In the genomic region with DNA sequence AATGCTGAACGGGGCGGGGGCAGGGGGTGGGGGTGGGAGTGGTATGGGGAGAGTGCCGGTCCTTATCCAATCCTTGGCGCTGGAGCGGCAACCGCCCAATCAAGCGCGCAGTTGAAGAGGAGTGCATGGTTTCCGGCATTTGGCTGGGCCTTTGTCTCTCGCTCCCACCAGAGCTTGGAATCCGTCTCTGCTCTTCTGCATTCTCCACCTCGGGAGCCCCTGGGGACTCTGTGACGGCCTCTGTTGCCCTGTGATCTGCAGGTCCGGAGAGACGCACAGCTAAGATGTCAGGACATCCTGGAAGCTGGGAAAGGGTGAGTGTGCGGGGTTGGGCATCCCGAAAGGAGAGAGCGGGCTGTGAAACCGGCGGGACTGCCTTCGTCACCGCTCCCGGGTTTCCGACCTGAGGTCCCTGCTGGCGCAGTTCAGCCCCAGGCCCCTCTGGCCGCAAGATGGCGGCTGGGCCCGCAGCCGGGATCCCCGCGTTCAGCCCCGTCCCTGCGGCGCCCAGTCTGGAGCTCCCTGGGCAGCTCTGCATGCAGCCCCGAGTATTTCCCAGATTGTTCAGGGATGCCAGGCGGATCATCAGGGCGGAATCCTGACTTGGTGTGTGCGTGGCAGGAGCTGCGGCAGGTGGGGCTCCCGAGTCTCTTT, we compare ENCODE assay signal across 8 cellular contexts. TPM values are rescaled to one million over a fixed set of nuclear protein-coding genes. Genes with fewer than 3 reads are reported as not detected.
DNase-seq lines count a peak whose midpoint lies in the region; ATAC-seq and TF ChIP-seq lines count a peak whose summit lies in the region.

No MANE protein-coding gene starts in this region.

- H3K27ac Mint-ChIP-seq in activated CD4-positive, alpha-beta T cell treated with anti-CD3 and anti-CD28 coated beads for 36 hours = peak overlapping the region; percentile 98

- CTCF ChIA-PET in AG04450 (lab: Charles Lee) = interaction anchor here (0.7 to 1.5 kb wide), 2 partner anchors 15 to 126 kb away, joined by 3 to 6 read pairs; no protein-coding TSS in a partner anchor
- CTCF ChIA-PET in activated CD4-positive, alpha-beta T cell treated with anti-CD3 and anti-CD28 coated beads for 36 hours (lab: Charles Lee) = interaction anchor here (0.6 to 1.4 kb wide), 7 partner anchors 10 to 275 kb away, joined by 3 to 4 read pairs (median 3); partner anchors contain the start of gene ZNF681

- H3K4me1 Mint-ChIP-seq in activated CD4-positive, alpha-beta T cell treated with anti-CD3 and anti-CD28 coated beads for 36 hours = peaks cover 36% of the 10 kb centered on the region

- intact Hi-C loops in activated CD4-positive, alpha-beta T cell treated with anti-CD3 and anti-CD28 coated beads for 36 hours (cut with DNase I, micrococcal nuclease) = loop anchor here (1.0 to 5.0 kb wide), 9 partner anchors 19 to 759 kb away; partner anchors contain the start of genes ZNF254 (in 2 of the 2), ZNF681 (in 2 of the 2), ZNF726 (in 2 of the 2) and ZNF91 (in 1 of the 2)

- peaks cover 5% of the 10 kb centered on the region; the same call in 1 of the 2 replicates for H3K9me3 ChIP-seq in AG04450 (ENCODE audit: control insufficient read depth, insufficient read depth, low read length)

- H3K27me3 ChIP-seq in AG04450 (ENCODE audit: control insufficient read depth, insufficient read depth, low read length) = no peaks in the 10 kb centered on the region
- no peaks in the 10 kb centered on the region for H3K27me3 ChIP-seq in layer of hippocampus (ENCODE audit: control insufficient read depth, insufficient read depth, low read length)

- H3K27ac ChIP-seq in AG04450 (ENCODE audit: low read depth, low read length) (peak overlapping the region; percentile 100), layer of hippocampus (ENCODE audit: low read depth, low read length) (peak overlapping the region; percentile 87)

- POLR2A ChIA-PET in AG04450 (lab: Yijun Ruan, JAX) = interaction anchor here (0.5 to 1.9 kb wide), 4 partner anchors 54 to 346 kb away, joined by 3 to 13 read pairs (median 4); partner anchors contain the start of genes ZNF254, ZNF675 and ZNF726
- POLR2A ChIA-PET in activated CD4-positive, alpha-beta T cell treated with anti-CD3 and anti-CD28 coated beads for 36 hours (lab: Charles Lee) = interaction anchor here (0.6 to 1.3 kb wide), 8 partner anchors 52 to 916 kb away, joined by 3 to 7 read pairs (median 3); partner anchors contain the start of genes ZNF675, ZNF726, ZNF730 and ZNF91

- DNase-seq in AG04450 (ENCODE audit: low read depth, low spot score) (peak; percentile 76), NCI-H226 (peak; percentile 90), choroid plexus epithelial cell (ENCODE audit: low read depth) (peak; percentile 97)
- DNase-seq in activated CD4-positive, alpha-beta T cell treated with anti-CD3 and anti-CD28 coated beads for 36 hours = peak; percentile 90
- DNase-seq in stimulated activated CD4-positive, alpha-beta T cell treated with anti-CD3 and anti-CD28 coated beads, Interleukin-1b, Interleukin-23, amount 100 ng/mL, for 24 hours (ENCODE audit: low read depth in 4 of 4, low spot score in 1 of 4) = peak; percentile 49 to 76 (median 62)

- peak; percentile 95 for ATAC-seq in GM18873 (IDR thresholded peaks at IDR 0.05; ENCODE audit: low FRiP score, unreplicated experiment)
- ATAC-seq in HG03135 (IDR thresholded peaks at IDR 0.05; ENCODE audit: unreplicated experiment) = peak; percentile 94
- ATAC-seq in activated CD4-positive, alpha-beta T cell treated with anti-CD3 and anti-CD28 coated beads for 36 hours = peak; percentile 99

- TF ChIP-seq CTCF in AG04450 (IDR thresholded peaks at IDR 0.05; ENCODE audit: low read depth, low read length) (peak; percentile 15; the same call in 1 of the 2 replicates), choroid plexus epithelial cell (conservative IDR thresholded peaks at IDR 0.05; ENCODE audit: low read depth, low read length) (peak; percentile 17)

- peak overlapping the region; percentile 85 for H3K4me3 ChIP-seq in AG04450 (ENCODE audit: low read depth, low read length)
- H3K4me3 ChIP-seq in choroid plexus epithelial cell (ENCODE audit: low read depth, low read length) = peak overlapping the region; percentile 76

- H3K9me3 Mint-ChIP-seq in activated CD4-positive, alpha-beta T cell treated with anti-CD3 and anti-CD28 coated beads for 36 hours (ENCODE audit: low read depth) = no peaks in the 10 kb centered on the region

- no peaks in the 10 kb centered on the region for H3K27me3 Mint-ChIP-seq in activated CD4-positive, alpha-beta T cell treated with anti-CD3 and anti-CD28 coated beads for 36 hours

- peaks cover 11% of the 10 kb centered on the region for H3K36me3 Mint-ChIP-seq in activated CD4-positive, alpha-beta T cell treated with anti-CD3 and anti-CD28 coated beads for 36 hours (ENCODE audit: low read depth)

- H3K4me3 Mint-ChIP-seq in activated CD4-positive, alpha-beta T cell treated with anti-CD3 and anti-CD28 coated beads for 36 hours = peak overlapping the region; percentile 99

RNA-seq across cellular contexts. Expression of gene ZNF254, which starts 53.6 kb away (rescaled TPM):
- polyA plus RNA-seq in AG04450 (2011; rRNA removed) = 8.7 and 11.4 TPM in 2 replicates
- 11.2 and 12.0 TPM in 2 replicates for polyA minus RNA-seq in AG04450 (2011; rRNA and poly(A)+ RNA removed)
- 1 to 10 TPM; 8.8 to 9.6 TPM for total RNA-seq in activated CD4-positive, alpha-beta T cell treated with anti-CD3 and anti-CD28 coated beads for 36 hours

Comparison
In these comparisons a context has a peak if more than half of its experiments do, and no peak if none do; other contexts are left out.
1. Peak in every context shown above with its lines: DNase-seq, ATAC-seq, H3K4me3 ChIP-seq and H3K27ac ChIP-seq.